ENCODE assay signal across 8 cellular contexts in genomic region chr5:109575506-109575905, GRCh38.
"Had no signal": no experiment of that assay in that cellular context is flagged by ENCODE, and none has a peak within 500 bp of the region (broad histone marks: within the 10 kb centered on the region; RNA-seq: fewer than 3 reads in every experiment).

No MANE protein-coding gene starts in this region.

- FAIRE-seq: G401.6, GM12878, GM12891, GM12892, GM18507, GM19239 had no signal

- ATAC-seq: GM12878 had no signal

- H3K4me3 ChIP-seq: GM12878 had no signal

- DNase-seq: GDM1, GF-D8 had no signal
